Comparison of ENCODE assay signal across 24 cellular contexts in the genomic region with DNA sequence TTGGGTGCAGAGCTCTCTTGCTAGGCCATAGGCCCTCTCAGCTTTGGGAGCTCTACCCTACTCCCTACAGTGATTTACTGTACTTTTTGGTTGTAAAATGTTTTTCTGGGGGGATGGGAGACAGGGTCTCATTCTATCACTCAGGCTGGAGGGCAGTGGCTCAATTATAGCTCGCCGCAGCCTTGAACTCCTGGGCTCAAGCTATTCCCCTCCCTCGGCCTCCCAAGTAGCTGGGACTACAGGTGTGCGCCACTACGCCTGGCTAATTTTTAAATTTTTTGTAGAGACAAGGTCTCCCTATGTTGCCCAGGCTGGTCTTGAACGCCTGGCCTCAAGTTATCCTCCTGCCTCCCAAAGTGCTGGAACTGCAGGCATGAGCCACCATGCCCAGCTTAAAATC.
"Had no signal": no experiment of that assay in that cellular context is flagged by ENCODE, and none has a peak within 500 bp of the region (broad histone marks: within the 10 kb centered on the region; RNA-seq: fewer than 3 reads in every experiment).

No MANE protein-coding gene starts in this region.

- H3K4me3 Mint-ChIP-seq: activated B cell treated with CpG ODN at 0.5 μM for 24 hours; activated naive CD4-positive, alpha-beta T cell treated with anti-CD3 and anti-CD28 coated beads for 36 hours; activated T-helper 1 cell treated with anti-CD3 and anti-CD28 coated beads, Interleukin-12 subunit alpha, Interleukin-12 subunit beta, Interleukin-2, Interleukin-4 antibody, amounts not matched to agents 30 ng/mL and 10 ng/mL and 1 ng/mL, durations not matched to agents 14 hours and 24 hours and 36 hours; stimulated activated memory B cell treated with anti-CD40 and anti-IgM and Interleukin-4, amounts not matched to agents 10 μg/mL and 1 μg/mL and 100 μg/mL, for 72 hours; stimulated activated naive CD8-positive, alpha-beta T cell treated with anti-CD3 and anti-CD28 coated beads, Interleukin-15, amount 100 ng/mL, for 72 hours; T-cell; T-helper 2 cell treated with Interferon-gamma antibody and Interleukin-4, amounts not matched to agents 5 μg/mL and 100 μg/mL, for 36 hours had no signal

- H3K36me3 Mint-ChIP-seq: stimulated activated memory B cell treated with anti-CD40 and anti-IgM and Interleukin-4, amounts not matched to agents 10 μg/mL and 1 μg/mL and 100 μg/mL, for 72 hours; T-cell had no signal

- DNase-seq: activated B cell treated with CpG ODN at 0.5 μM for 24 hours; activated CD4-positive, alpha-beta T cell treated with anti-CD3 and anti-CD28 coated beads for 4 hours; activated CD4-positive, alpha-beta T cell treated with anti-CD3 and anti-CD28 coated beads, Interleukin-2, amount 50 U/mL, for 48 hours; activated effector memory CD4-positive, alpha-beta T cell treated with anti-CD3 and anti-CD28 coated beads, Interleukin-2, amount 50 U/mL, for 16 hours; activated naive CD4-positive, alpha-beta T cell treated with anti-CD3 and anti-CD28 coated beads for 36 hours; amniotic stem cell; brain microvascular endothelial cell; cortex of kidney; esophagus squamous epithelium; foreskin melanocyte; kidney glomerular epithelial cell; left ventricle myocardium inferior; right lobe of liver; stimulated activated CD4-positive, alpha-beta T cell treated with anti-CD3 and anti-CD28 coated beads, Interleukin-4, amount 100 ng/mL, for 24 hours; stimulated activated naive CD8-positive, alpha-beta T cell treated with anti-CD3 and anti-CD28 coated beads, Interleukin-15, amount 100 ng/mL, for 72 hours; T-cell; thyroid gland had no signal

- H3K27ac Mint-ChIP-seq: activated B cell treated with CpG ODN at 0.5 μM for 24 hours; activated naive CD4-positive, alpha-beta T cell treated with anti-CD3 and anti-CD28 coated beads for 36 hours; activated T-helper 1 cell treated with anti-CD3 and anti-CD28 coated beads, Interleukin-12 subunit alpha, Interleukin-12 subunit beta, Interleukin-2, Interleukin-4 antibody, amounts not matched to agents 30 ng/mL and 10 ng/mL and 1 ng/mL, durations not matched to agents 14 hours and 24 hours and 36 hours; stimulated activated memory B cell treated with anti-CD40 and anti-IgM and Interleukin-4, amounts not matched to agents 10 μg/mL and 1 μg/mL and 100 μg/mL, for 72 hours; stimulated activated naive CD8-positive, alpha-beta T cell treated with anti-CD3 and anti-CD28 coated beads, Interleukin-15, amount 100 ng/mL, for 72 hours; T-cell; T-helper 2 cell treated with Interferon-gamma antibody and Interleukin-4, amounts not matched to agents 5 μg/mL and 100 μg/mL, for 36 hours had no signal

- H3K27ac ChIP-seq: brain microvascular endothelial cell, epithelial cell of prostate, left ventricle myocardium inferior, right lobe of liver, thyroid gland, vagina had no signal

- H3K9me3 Mint-ChIP-seq: activated B cell treated with CpG ODN at 0.5 μM for 24 hours; activated naive CD4-positive, alpha-beta T cell treated with anti-CD3 and anti-CD28 coated beads for 36 hours; activated T-helper 1 cell treated with anti-CD3 and anti-CD28 coated beads, Interleukin-12 subunit alpha, Interleukin-12 subunit beta, Interleukin-2, Interleukin-4 antibody, amounts not matched to agents 30 ng/mL and 10 ng/mL and 1 ng/mL, durations not matched to agents 14 hours and 24 hours and 36 hours; stimulated activated memory B cell treated with anti-CD40 and anti-IgM and Interleukin-4, amounts not matched to agents 10 μg/mL and 1 μg/mL and 100 μg/mL, for 72 hours; stimulated activated naive CD8-positive, alpha-beta T cell treated with anti-CD3 and anti-CD28 coated beads, Interleukin-15, amount 100 ng/mL, for 72 hours; T-cell; T-helper 2 cell treated with Interferon-gamma antibody and Interleukin-4, amounts not matched to agents 5 μg/mL and 100 μg/mL, for 36 hours had no signal

- H3K36me3 ChIP-seq: brain microvascular endothelial cell, esophagus squamous epithelium, left ventricle myocardium inferior, right lobe of liver, thyroid gland, upper lobe of left lung, vagina had no signal

- H3K9me3 ChIP-seq: esophagus squamous epithelium, left ventricle myocardium inferior, right lobe of liver, thyroid gland, upper lobe of left lung, vagina had no signal

- ATAC-seq: stimulated activated memory B cell treated with anti-CD40 and anti-IgM and Interleukin-4, amounts not matched to agents 10 μg/mL and 1 μg/mL and 100 μg/mL, for 72 hours; stimulated activated naive CD8-positive, alpha-beta T cell treated with anti-CD3 and anti-CD28 coated beads, Interleukin-15, amount 100 ng/mL, for 72 hours; T-cell had no signal

- H3K27me3 ChIP-seq: brain microvascular endothelial cell, esophagus squamous epithelium, right lobe of liver, thyroid gland, upper lobe of left lung, vagina had no signal

- H3K4me3 ChIP-seq: esophagus squamous epithelium, left ventricle myocardium inferior, right lobe of liver, skin epidermis, thyroid gland, upper lobe of left lung, vagina had no signal

- H3K4me1 Mint-ChIP-seq: stimulated activated naive CD8-positive, alpha-beta T cell treated with anti-CD3 and anti-CD28 coated beads, Interleukin-15, amount 100 ng/mL, for 72 hours had no signal
